ENCODE assay signal across 12 cellular contexts in the genomic region with DNA sequence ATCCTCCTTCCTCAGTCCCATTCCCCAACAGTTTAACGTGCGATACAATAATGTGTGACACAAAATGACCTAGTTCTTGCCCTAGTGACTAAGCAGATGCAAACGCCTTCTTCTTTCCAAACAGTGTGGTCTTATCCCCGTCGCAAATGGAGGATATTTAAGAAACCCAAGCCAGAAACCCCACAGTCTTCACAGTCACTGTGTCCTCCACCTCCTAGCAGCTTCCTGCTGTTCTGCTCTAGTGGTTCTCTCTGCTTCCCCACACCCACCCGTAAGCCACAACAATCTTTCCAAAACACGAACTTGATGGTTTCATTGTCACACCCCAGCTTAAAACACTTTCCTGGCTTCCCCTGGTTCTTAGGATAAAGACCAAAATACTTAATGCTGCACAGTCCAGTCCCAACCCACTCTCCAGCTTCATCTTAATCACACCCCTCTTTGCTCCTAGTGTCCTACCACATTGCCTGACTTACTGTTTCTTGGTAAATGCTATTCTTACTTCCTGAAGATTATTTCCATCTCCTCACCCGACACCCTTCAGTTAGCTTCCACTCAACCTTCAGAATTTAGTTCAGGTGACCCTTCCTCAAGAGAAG. TPM values are rescaled to one million over a fixed set of nuclear protein-coding genes. Genes with fewer than 3 reads are reported as not detected.
DNase-seq lines count a peak whose midpoint lies in the region; ATAC-seq and FAIRE-seq lines count a peak whose summit lies in the region.
"Had no signal": no experiment of that assay in that cellular context is flagged by ENCODE, and none has a peak within 500 bp of the region (broad histone marks: within the 10 kb centered on the region; RNA-seq: fewer than 3 reads in every experiment).

No MANE protein-coding gene starts in this region.

- FAIRE-seq in RCC 7860 (lab: Jason Lieb, UNC) = peak; percentile 66

- H3K9me3 Mint-ChIP-seq in naive B cell = peaks cover 0 to 5% (median 0%) of the 10 kb centered on the region in 7 donors

- no peak overlapping the region for H3K4me3 ChIP-seq in effector memory CD4-positive, alpha-beta T cell (ENCODE audit: insufficient read depth, low read depth, low read length, poor library complexity, severe bottlenecking)
- H3K4me3 ChIP-seq: esophagus muscularis mucosa had no signal

- ATAC-seq in GM21619 (IDR thresholded peaks at IDR 0.05; ENCODE audit: unreplicated experiment) (peak; percentile 70), naive B cell (ENCODE audit: low read depth in 2 of 2) (peak; percentile 93 to 94), GM18873 (IDR thresholded peaks at IDR 0.05; ENCODE audit: low FRiP score, unreplicated experiment) (no peak)
- ATAC-seq: HCT116 had no signal

- H3K36me3 Mint-ChIP-seq in naive B cell = peaks cover 22 to 28% of the 10 kb centered on the region in 2 donors

- peaks cover 19% of the 10 kb centered on the region for H3K36me3 ChIP-seq in effector memory CD4-positive, alpha-beta T cell (ENCODE audit: control insufficient read depth, insufficient read depth, low read length)

- no peak overlapping the region for H3K27ac ChIP-seq in effector memory CD4-positive, alpha-beta T cell (ENCODE audit: insufficient read depth, low read length, poor library complexity, severe bottlenecking)
- H3K27ac ChIP-seq: esophagus muscularis mucosa had no signal

- H3K4me1 ChIP-seq in effector memory CD4-positive, alpha-beta T cell (ENCODE audit: control insufficient read depth, insufficient read depth, low read length, poor library complexity, severe bottlenecking) = no peaks in the 10 kb centered on the region
- H3K4me1 ChIP-seq: esophagus muscularis mucosa had no signal

- H3K27ac Mint-ChIP-seq in naive B cell = peak overlapping the region; percentile 81 to 97 (median 94)

- H3K4me3 Mint-ChIP-seq in naive B cell = peak overlapping the region; percentile 56 to 92 (median 83)

- H3K27me3 Mint-ChIP-seq in naive B cell = no peaks in the 10 kb centered on the region

- H3K27me3 ChIP-seq in effector memory CD4-positive, alpha-beta T cell (replicated peaks; ENCODE audit: control insufficient read depth, insufficient read depth, low read length, poor library complexity, severe bottlenecking) = no peaks in the 10 kb centered on the region
- H3K27me3 ChIP-seq: esophagus muscularis mucosa had no signal

- peaks cover 44 to 61% (median 58%) of the 10 kb centered on the region in 3 donors for H3K4me1 Mint-ChIP-seq in naive B cell

- H3K9me3 ChIP-seq in effector memory CD4-positive, alpha-beta T cell (ENCODE audit: control insufficient read depth, low read length) = no peaks in the 10 kb centered on the region
- H3K9me3 ChIP-seq: esophagus muscularis mucosa had no signal

- DNase-seq in GF-D8 (lab: John Stamatoyannopoulos, UW) (peak; percentile 89), RCC 7860 (ENCODE audit: low spot score) (peak; percentile 46), naive B cell (peak; percentile 71), HT-29 (ENCODE audit: low spot score) (no peak), kidney glomerular epithelial cell (lab: John Stamatoyannopoulos, UW) (no peak)
- DNase-seq in effector memory CD4-positive, alpha-beta T cell = no peak
- DNase-seq: activated gamma-delta T cell, EL had no signal

RNA-seq across cellular contexts. Expression of a gene that starts 32.3 kb away (rescaled TPM):
- polyA plus RNA-seq in naive B cell (ENCODE audit: low read depth in 6 of 6) = 100 to 1,000 TPM; 633 to 911 (median 766) TPM
- total RNA-seq in HT-29 (2014; rRNA removed; shearing (Covaris generic)) = 175 and 177 TPM in 2 replicates

RNA-seq across cellular contexts. Expression of a gene that starts 38.2 kb away (rescaled TPM):
- 10 to 100 TPM; 68.0 to 99.7 (median 80.5) TPM for polyA plus RNA-seq in naive B cell (ENCODE audit: low read depth in 6 of 6)
- 18.1 and 21.3 TPM in 2 replicates for total RNA-seq in HT-29 (2014; rRNA removed; shearing (Covaris generic))

Comparison
In these comparisons a context has a peak if more than half of its experiments do, and no peak if none do; other contexts are left out.
1. DNase-seq: peak in GF-D8 (single experiment), RCC 7860 (single experiment) and naive B cell (single experiment); none in HT-29 (single experiment), effector memory CD4-positive, alpha-beta T cell (0 of 3) and kidney glomerular epithelial cell (single experiment).